13 cellular contexts compared by ENCODE assay signal in the genomic region with DNA sequence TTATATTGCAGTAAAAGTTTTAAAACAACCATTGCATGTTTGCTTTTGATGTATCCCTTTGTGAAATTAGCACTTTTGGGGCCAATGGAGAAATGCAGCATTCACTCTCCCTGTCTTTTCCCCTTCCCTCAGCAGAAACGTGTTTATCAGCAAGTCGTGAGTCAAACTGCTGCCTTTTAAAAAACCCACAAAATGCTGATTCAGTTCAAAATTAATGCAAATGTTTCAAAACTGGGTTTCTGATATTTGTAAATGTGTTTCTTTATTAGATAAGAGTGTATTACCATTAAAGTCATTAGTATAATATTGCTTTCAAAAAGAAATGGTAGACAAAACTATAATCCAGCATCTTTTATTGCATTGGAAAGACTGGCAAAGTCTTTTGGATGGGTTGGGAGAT. TPM values are rescaled to one million over a fixed set of nuclear protein-coding genes. Genes with fewer than 3 reads are reported as not detected.
A peak's percentile ranks its signal among the peaks of the same experiment; 100 is the strongest.
DNase-seq lines count a peak whose midpoint lies in the region; ATAC-seq, FAIRE-seq and TF ChIP-seq lines count a peak whose summit lies in the region.
"Had no signal": no experiment of that assay in that cellular context is flagged by ENCODE, and none has a peak within 500 bp of the region (broad histone marks: within the 10 kb centered on the region; RNA-seq: fewer than 3 reads in every experiment).

No MANE protein-coding gene starts in this region.

- no peak for TF ChIP-seq CTCF in HepG2 (CRISPR knock-in tag; IDR thresholded peaks at IDR 0.05)
- TF ChIP-seq CTCF in right lobe of liver (IDR thresholded peaks at IDR 0.05), result no peak
- TF ChIP-seq CTCF in IMR-90 (conservative IDR thresholded peaks at IDR 0.05; ENCODE audit: low read depth, low read length), result no peak
- no peak for TF ChIP-seq CTCF in GM12878 (IDR thresholded peaks at IDR 0.05 in 2 of 3, conservative IDR thresholded peaks at IDR 0.05 in 1 of 3; ENCODE audit: control insufficient read depth in 2 of 3, extremely low read depth in 1 of 3, insufficient read depth in 1 of 3, low read depth in 3 of 3, low read length in 3 of 3)

- no peak overlapping the region for H3K4ac ChIP-seq in IMR-90 (ENCODE audit: low read depth, low read length)

- RAD21 ChIA-PET in GM12878 (lab: Charles Lee; ENCODE audit: unreplicated experiment), result no interaction called here

- H3K79me2 ChIP-seq in HepG2 (ENCODE audit: insufficient read depth, low read length), result peaks cover 27% of the 10 kb centered on the region
- peaks cover 6% of the 10 kb centered on the region for H3K79me2 ChIP-seq in GM12878 (ENCODE audit: control insufficient read depth, insufficient read depth, low read length)

- TF ChIP-seq RAD21 in HepG2 (CRISPR knock-in tag; IDR thresholded peaks at IDR 0.05) (no peak), IMR-90 (IDR thresholded peaks at IDR 0.05; ENCODE audit: low read length) (no peak), GM12878 (IDR thresholded peaks at IDR 0.05; ENCODE audit: insufficient read depth, low read depth, low read length) (no peak)

- no peak overlapping the region for H2AK9ac ChIP-seq in IMR-90 (replicated peaks; ENCODE audit: low read depth, low read length, poor library complexity)

- no peak overlapping the region for H2BK120ac ChIP-seq in IMR-90 (ENCODE audit: low read depth, low read length)

- intact Hi-C loops in HepG2 (cut with micrococcal nuclease; ENCODE audit: unreplicated experiment) (no loop called here), right lobe of liver (cut with DNase I) (no loop called here), IMR-90 (cut with micrococcal nuclease) (no loop called here), GM12878 (cut with micrococcal nuclease; ENCODE audit: unreplicated experiment) (no loop called here), Right ventricle myocardium inferior (cut with DNase I) (no loop called here)

- H2AFZ ChIP-seq in HepG2 (ENCODE audit: low read length), result no peak overlapping the region
- no peak overlapping the region for H2AFZ ChIP-seq in IMR-90 (replicated peaks; ENCODE audit: low read length, poor library complexity)
- no peak overlapping the region for H2AFZ ChIP-seq in GM12878 (ENCODE audit: control insufficient read depth, low read depth, low read length)

- in situ Hi-C loops in HepG2 (cut with HindIII; ENCODE audit: extremely low pct_ligation_motif_present, low pct_unique_long_range_greater_than_20kb) (no loop called here), IMR-90 (cut with MboI; ENCODE audit: low sequenced_read_pairs) (no loop called here), GM12878 (cut with MboI) (no loop called here)

- TF ChIP-seq EP300 in HepG2 (IDR thresholded peaks at IDR 0.05; ENCODE audit: low read depth in 2 of 2, low read length in 2 of 2) (no peak), HepG2 (CRISPR knock-in tag; IDR thresholded peaks at IDR 0.05; ENCODE audit: borderline replicate concordance) (no peak), GM12878 (IDR thresholded peaks at IDR 0.05; ENCODE audit: borderline replicate concordance in 1 of 2, control insufficient read depth in 1 of 2, low read depth in 2 of 2, low read length in 2 of 2) (no peak)

- peaks cover 26 to 76% of the 10 kb centered on the region in 2 experiments for H3K36me3 ChIP-seq in HepG2 (replicated peaks in 1 of 2; ENCODE audit: control insufficient read depth in 1 of 2, insufficient read depth in 2 of 2, low read length in 2 of 2)
- peaks cover 0 to 62% (median 35%) of the 10 kb centered on the region in 4 donors for H3K36me3 ChIP-seq in right lobe of liver
- H3K36me3 ChIP-seq in IMR-90 (ENCODE audit: control insufficient read depth, insufficient read depth, low read length), result peaks cover 48% of the 10 kb centered on the region
- H3K36me3 ChIP-seq in GM12878 (ENCODE audit: control insufficient read depth in 2 of 2, insufficient read depth in 2 of 2, low read length in 1 of 2), result peaks cover 6 to 47% of the 10 kb centered on the region in 2 experiments

- H3K9ac ChIP-seq in HepG2 (ENCODE audit: insufficient read depth, low read depth, low read length), result no peak overlapping the region
- no peak overlapping the region for H3K9ac ChIP-seq in IMR-90 (ENCODE audit: low read depth, low read length)
- H3K9ac ChIP-seq in GM12878 (ENCODE audit: control insufficient read depth, insufficient read depth, low read length), result no peak overlapping the region

- no peak overlapping the region for H2BK20ac ChIP-seq in IMR-90 (ENCODE audit: low read depth, low read length)

- no peak overlapping the region for H3K18ac ChIP-seq in IMR-90 (ENCODE audit: low read depth, low read length)

- H3K9me1 ChIP-seq in IMR-90 (ENCODE audit: insufficient read depth, low read length), result peaks cover 5% of the 10 kb centered on the region; the same call in 1 of the 2 replicates

- no peak overlapping the region for H4K91ac ChIP-seq in IMR-90 (ENCODE audit: insufficient read depth, low read depth, low read length)

- H3K4me3 ChIP-seq in HepG2 (replicated peaks in 1 of 3; ENCODE audit: insufficient read depth in 1 of 3, low read depth in 2 of 3, low read length in 3 of 3), result no peak overlapping the region
- H3K4me3 ChIP-seq in right lobe of liver, result no peak overlapping the region
- H3K4me3 ChIP-seq in IMR-90 (ENCODE audit: insufficient read depth, low read depth, low read length), result no peak overlapping the region
- H3K4me3 ChIP-seq in GM12878, result no peak overlapping the region

- H3K9me3 ChIP-seq in HepG2 (ENCODE audit: low read length) (no peaks in the 10 kb centered on the region), right lobe of liver (no peaks in the 10 kb centered on the region), IMR-90 (ENCODE audit: control insufficient read depth, insufficient read depth, low read length) (no peaks in the 10 kb centered on the region; the same call in 1 of the 2 replicates), GM12878 (replicated peaks; ENCODE audit: control insufficient read depth, insufficient read depth, low read length) (peaks cover 5% of the 10 kb centered on the region; the same call in 2 of the 3 replicates)

- no peak for TF ChIP-seq POLR2A in HepG2 (IDR thresholded peaks at IDR 0.05; ENCODE audit: insufficient read depth in 1 of 2, low read depth in 2 of 2, low read length in 2 of 2)
- TF ChIP-seq POLR2A in right lobe of liver (IDR thresholded peaks at IDR 0.05), result no peak
- no peak for TF ChIP-seq POLR2A in IMR-90 (IDR thresholded peaks at IDR 0.05; ENCODE audit: low read depth, low read length)
- no peak for TF ChIP-seq POLR2A in GM12878 (IDR thresholded peaks at IDR 0.05; ENCODE audit: low read depth, low read length)

- FAIRE-seq in HepG2 (lab: Jason Lieb, UNC) (no peak), GM12878 (lab: Jason Lieb, UNC) (no peak)
- FAIRE-seq: A204.1 had no signal

- H2BK5ac ChIP-seq in IMR-90 (ENCODE audit: low read depth, low read length, poor library complexity, severe bottlenecking), result no peak overlapping the region

- CTCF ChIA-PET in HepG2 (lab: Yijun Ruan, JAX; ENCODE audit: low intra/inter-chr PET ratio, low total read pairs), result no interaction called here
- CTCF ChIA-PET in IMR-90 (lab: Yijun Ruan, JAX), result interaction anchor here (0.6 kb wide), 1 partner anchor 55 kb away, joined by 5 read pairs; no protein-coding TSS in a partner anchor
- CTCF ChIA-PET in GM12878 (lab: Yijun Ruan, JAX), result interaction anchor here (4.6 kb wide), 1 partner anchor 11 kb away, joined by 37 read pairs; no protein-coding TSS in a partner anchor

- H2BK15ac ChIP-seq in IMR-90 (ENCODE audit: low read depth, low read length), result no peak overlapping the region

- ATAC-seq in HepG2 (no peak), right lobe of liver (no peak), IMR-90 (ENCODE audit: low read depth) (no peak), GM12878 (no peak), Right ventricle myocardium inferior (no peak)
- ATAC-seq: CD8-positive, alpha-beta T cell had no signal

- dilution Hi-C loops in IMR-90 (cut with HindIII; ENCODE audit: low sequenced_read_pairs, unreplicated experiment), result no loop called here

- no peak overlapping the region for H3K23ac ChIP-seq in IMR-90 (ENCODE audit: low read depth, low read length)

- POLR2A ChIA-PET in HepG2 (lab: Yijun Ruan, JAX), result no interaction called here
- POLR2A ChIA-PET in IMR-90 (lab: Charles Lee; ENCODE audit: unreplicated experiment), result no interaction called here
- POLR2A ChIA-PET in GM12878 (lab: Charles Lee), result no interaction called here

- H4K20me1 ChIP-seq in HepG2 (ENCODE audit: insufficient read depth, low read length), result peaks cover 23% of the 10 kb centered on the region
- H4K20me1 ChIP-seq in IMR-90 (ENCODE audit: insufficient read depth, low read length), result peaks cover 25% of the 10 kb centered on the region
- H4K20me1 ChIP-seq in GM12878 (ENCODE audit: control insufficient read depth, insufficient read depth), result no peaks in the 10 kb centered on the region

- WGBS in HepG2 (ENCODE audit: low lambda C conversion rate), result 68% methylated on average over 2 of the region's 2 CpGs
- WGBS in right lobe of liver (ENCODE audit: insufficient coverage, low coverage, low lambda C conversion rate, missing lambda C conversion rate), result 77% methylated on average over 2 of the region's 2 CpGs
- WGBS in IMR-90 (ENCODE audit: extremely low coverage in 2 of 2, insufficient read length in 1 of 2), 2 experiments, result no CpG with 5 or more reads among the region's 2 CpGs
- 0% methylated on average over 2 of the region's 2 CpGs for WGBS in GM12878 (ENCODE audit: insufficient coverage, insufficient replicate concordance, low lambda C conversion rate, missing lambda C conversion rate)

- SMC1A ChIA-PET in GM12878 (lab: Charles Lee; ENCODE audit: uncharacterized antibody, unreplicated experiment), result interaction anchor here (0.9 kb wide), 1 partner anchor 14 kb away, joined by 3 read pairs; no protein-coding TSS in a partner anchor

- H4K5ac ChIP-seq in IMR-90 (ENCODE audit: low read depth, low read length), result no peak overlapping the region

- H3K4me2 ChIP-seq in HepG2 (ENCODE audit: low read depth, low read length) (no peak overlapping the region), IMR-90 (ENCODE audit: low read depth, low read length) (no peak overlapping the region), GM12878 (ENCODE audit: control insufficient read depth, insufficient read depth) (no peak overlapping the region)

- H3K27ac ChIP-seq in HepG2 (ENCODE audit: extremely low read length, insufficient read depth, low read length), result no peak overlapping the region
- H3K27ac ChIP-seq in right lobe of liver, result no peak overlapping the region
- H3K27ac ChIP-seq in IMR-90 (ENCODE audit: insufficient read depth, low read length), result no peak overlapping the region
- H3K27ac ChIP-seq in GM12878 (ENCODE audit: control insufficient read depth, insufficient read depth), result no peak overlapping the region

- H2AK5ac ChIP-seq in IMR-90 (ENCODE audit: low read depth, low read length), result no peak overlapping the region

- no peak overlapping the region for H3K56ac ChIP-seq in IMR-90 (ENCODE audit: extremely low read depth, insufficient read depth, low read length)

- H3K14ac ChIP-seq in IMR-90 (replicated peaks; ENCODE audit: low read depth, low read length), result no peak overlapping the region

- H3K27me3 ChIP-seq in HepG2 (ENCODE audit: control insufficient read depth in 1 of 2, insufficient read depth in 2 of 2, low read length in 2 of 2), result no peaks in the 10 kb centered on the region
- H3K27me3 ChIP-seq in right lobe of liver, result no peaks in the 10 kb centered on the region
- no peaks in the 10 kb centered on the region for H3K27me3 ChIP-seq in IMR-90 (ENCODE audit: control insufficient read depth, insufficient read depth, low read length)
- H3K27me3 ChIP-seq in GM12878 (replicated peaks in 1 of 2; ENCODE audit: control insufficient read depth in 2 of 2, insufficient read depth in 2 of 2, low read length in 1 of 2), result no peaks in the 10 kb centered on the region

- peaks cover 17 to 39% of the 10 kb centered on the region in 2 experiments for H3K79me1 ChIP-seq in IMR-90 (ENCODE audit: low read depth in 1 of 2, low read length in 2 of 2)

- no peak overlapping the region for H4K8ac ChIP-seq in IMR-90 (ENCODE audit: low read depth in 2 of 2, low read length in 2 of 2)

- TSS peak; percentile 15 for BruUV-seq in HepG2 (replicated peaks; lab: Mats Ljungman, UMichigan)
- TSS peak; percentile 69 for BruUV-seq in IMR-90 (replicated peaks; lab: Mats Ljungman, UMichigan)
- TSS peak; percentile 32 for BruUV-seq in GM12878 (replicated peaks; lab: Mats Ljungman, UMichigan)

- DNase-seq in HepG2 (ENCODE audit: low spot score), result no peak
- DNase-seq in right lobe of liver, result no peak
- DNase-seq in IMR-90, result no peak
- no peak for DNase-seq in GM12878 (ENCODE audit: low read depth, low spot score)
- no peak for DNase-seq in effector CD4-positive, alpha-beta T cell
- DNase-seq in Right ventricle myocardium inferior (ENCODE audit: missing footprints), result no peak
- DNase-seq in activated CD8-positive, alpha-beta memory T cell treated with anti-CD3 and anti-CD28 coated beads, Interleukin-2, amount 50 U/mL, for 48 hours, result no peak
- DNase-seq: CD8-positive, alpha-beta T cell; COR-L47; DND-41; GDM1; KBM-7 had no signal

- H3K4me1 ChIP-seq in HepG2 (ENCODE audit: insufficient read depth, low read length) (peaks cover 3% of the 10 kb centered on the region), right lobe of liver (no peaks in the 10 kb centered on the region), IMR-90 (ENCODE audit: control insufficient read depth, insufficient read depth, low read length) (peaks cover 4% of the 10 kb centered on the region; the same call in 1 of the 2 replicates), GM12878 (ENCODE audit: control insufficient read depth, insufficient read depth, low read length) (no peaks in the 10 kb centered on the region)

RNA-seq across cellular contexts. Expression of a gene that starts 47.3 kb away (rescaled TPM):
- total RNA-seq in HepG2 (2016; rRNA removed; fragmentation: Illumina TruSeq; extraction: Trizol) (133 and 159 TPM in 2 replicates), right lobe of liver (100 to 1,000 TPM in 2 of 6 experiments, 10 to 100 TPM in 4; 86.9 to 110 (median 99.1) TPM), IMR-90 (2012; rRNA removed) (126 and 127 TPM in 2 replicates), GM12878 (2014; rRNA removed) (36.1 and 37.4 TPM in 2 replicates), GM12878 (2014; rRNA removed; fragmentation: Illumina TruSeq; extraction: Trizol) (98.9 and 101 TPM in 2 replicates), GM12878 (2021) (108 and 116 TPM in 2 replicates), Right ventricle myocardium inferior (110 TPM)
- 59.7 and 60.0 TPM in 2 replicates for total RNA-seq in HepG2 (2016; cell fraction: cytosol; rRNA removed; fragmentation: Illumina TruSeq; extraction: Trizol; ENCODE audit: low read depth)
- 128 and 156 TPM in 2 replicates for total RNA-seq in HepG2 (2016; cell fraction: insoluble cytoplasmic fraction; rRNA removed; fragmentation: Illumina TruSeq; extraction: Trizol)
- 120 and 126 TPM in 2 replicates for total RNA-seq in HepG2 (2016; cell fraction: membrane; rRNA removed; fragmentation: Illumina TruSeq; extraction: Trizol)
- total RNA-seq in HepG2 (2016; cell fraction: nucleus; rRNA removed; fragmentation: Illumina TruSeq; extraction: Trizol), result 62.9 and 65.9 TPM in 2 replicates
- polyA plus RNA-seq in HepG2 (2011; rRNA removed) (156 and 162 TPM in 2 replicates), IMR-90 (2012; rRNA removed) (123 and 148 TPM in 2 replicates), GM12878 (2011; rRNA removed) (241 and 256 TPM in 2 replicates), GM12878 (2014; fragmentation: Illumina TruSeq; extraction: Trizol) (143 and 150 TPM in 2 replicates), GM12878 (2014; fragmentation: Nextera tagmentation; extraction: Ambion mirVana) (10 to 100 TPM; 24.1 to 26.4 TPM), GM12878 (2014; rRNA removed) (73.1 and 73.5 TPM in 2 replicates), GM12878 (2016; fragmentation: Nextera tagmentation; extraction: Ambion mirVana) (10 to 100 TPM; 10.3 to 10.5 TPM)
- 93.8 and 114 TPM in 2 replicates for polyA plus RNA-seq in HepG2 (2011; cell fraction: cytosol; rRNA removed)
- polyA plus RNA-seq in HepG2 (2011; cell fraction: nucleus; rRNA removed), result 25.3 and 25.6 TPM in 2 replicates
- 90.7 and 110 TPM in 2 replicates for polyA plus RNA-seq in HepG2 (2012)
- 26.3 and 31.4 TPM in 2 replicates for polyA plus RNA-seq in HepG2 (2016; cell fraction: cytosol; fragmentation: Illumina TruSeq; extraction: Trizol; ENCODE audit: low read depth)
- 185 and 198 TPM in 2 replicates for polyA plus RNA-seq in HepG2 (2016; cell fraction: insoluble cytoplasmic fraction; fragmentation: Illumina TruSeq; extraction: Trizol; ENCODE audit: low read depth)
- polyA plus RNA-seq in HepG2 (2016; cell fraction: membrane; fragmentation: Illumina TruSeq; extraction: Trizol; ENCODE audit: low read depth), result 79.8 and 80.6 TPM in 2 replicates
- polyA plus RNA-seq in HepG2 (2016; cell fraction: nucleus; fragmentation: Illumina TruSeq; extraction: Trizol; ENCODE audit: insufficient read depth, low read depth), result 67.0 and 71.9 TPM in 2 replicates
- 270 and 278 TPM in 2 replicates for polyA minus RNA-seq in HepG2 (2011; rRNA and poly(A)+ RNA removed; ENCODE audit: low replicate concordance)
- 139 and 149 TPM in 2 replicates for polyA minus RNA-seq in HepG2 (2011; cell fraction: cytosol; rRNA and poly(A)+ RNA removed)
- 85.5 and 87.8 TPM in 2 replicates for polyA minus RNA-seq in HepG2 (2011; cell fraction: nucleus; rRNA and poly(A)+ RNA removed)
- polyA plus RNA-seq in IMR-90 (2012; cell fraction: cytosol; rRNA removed), result 48.2 and 80.7 TPM in 2 replicates
- 20.9 and 67.7 TPM in 2 replicates for polyA plus RNA-seq in IMR-90 (2012; cell fraction: nucleus; rRNA removed; ENCODE audit: low replicate concordance)
- 48.5 and 52.7 TPM in 2 replicates for total RNA-seq in GM12878 (2013; cell fraction: nucleolus; rRNA removed)
- polyA plus RNA-seq in GM12878 (2011; ENCODE audit: low read depth), result 38.4 TPM
- 195 and 228 TPM in 2 replicates for polyA plus RNA-seq in GM12878 (2011; cell fraction: cytosol; rRNA removed)
- polyA plus RNA-seq in GM12878 (2011; cell fraction: nucleus; rRNA removed), result 62.2 and 64.1 TPM in 2 replicates
- 58.1 and 60.0 TPM in 2 replicates for polyA plus RNA-seq in GM12878 (2012)
- polyA minus RNA-seq in GM12878 (2011; rRNA and poly(A)+ RNA removed), result 209 and 261 TPM in 2 replicates
- 141 and 153 TPM in 2 replicates for polyA minus RNA-seq in GM12878 (2011; cell fraction: cytosol; rRNA and poly(A)+ RNA removed)
- 34.8 and 64.1 TPM in 2 replicates for polyA minus RNA-seq in GM12878 (2011; cell fraction: nucleus; rRNA and poly(A)+ RNA removed)
